28 cellular contexts compared by ENCODE assay signal in genomic region chr6:120214097-120214496, GRCh38.
"Had no signal": no experiment of that assay in that cellular context is flagged by ENCODE, and none has a peak within 500 bp of the region (broad histone marks: within the 10 kb centered on the region; RNA-seq: fewer than 3 reads in every experiment).

No MANE protein-coding gene starts in this region.

- H3K9me3 ChIP-seq: breast epithelium, colonic mucosa, pancreas, prostate gland, testis, transverse colon, uterus had no signal

- H3K36me3 ChIP-seq: breast epithelium, colonic mucosa, left ventricle myocardium inferior, pancreas, prostate gland, transverse colon, uterus had no signal

- H3K4me1 ChIP-seq: breast epithelium, colonic mucosa, foreskin keratinocyte, left ventricle myocardium inferior, pancreas, prostate gland, testis, transverse colon, uterus had no signal

- H3K4me1 Mint-ChIP-seq: activated CD4-positive, alpha-beta T cell treated with anti-CD3 and anti-CD28 coated beads, Interleukin-2, amount 10 ng/mL, durations not matched to agents 7 days and 5 days; activated naive CD4-positive, alpha-beta T cell treated with anti-CD3 and anti-CD28 coated beads, Interleukin-2, amount 50 U/mL, for 24 hours; activated naive CD8-positive, alpha-beta T cell treated with anti-CD3 and anti-CD28 coated beads, Interleukin-2, amount 50 U/mL, for 24 hours had no signal

- H3K9me3 Mint-ChIP-seq: activated CD4-positive, alpha-beta T cell treated with anti-CD3 and anti-CD28 coated beads, Interleukin-2, amount 10 ng/mL, durations not matched to agents 7 days and 5 days; activated CD8-positive, alpha-beta T cell treated with anti-CD3 and anti-CD28 coated beads for 36 hours; activated naive CD4-positive, alpha-beta T cell treated with anti-CD3 and anti-CD28 coated beads, Interleukin-2, amount 50 U/mL, for 24 hours; activated T-helper 2 cell treated with anti-CD3 and anti-CD28 coated beads, Interferon-gamma antibody, Interleukin-2, Interleukin-4, amounts not matched to agents 10 μg/mL and 5 μg/mL and 100 μg/mL, durations not matched to agents 14 hours and 24 hours and 36 hours had no signal

- H3K27ac ChIP-seq: breast epithelium, colonic mucosa, dorsolateral prefrontal cortex, foreskin keratinocyte, left ventricle myocardium inferior, pancreas, prostate gland, testis, transverse colon, uterus had no signal

- H3K27ac Mint-ChIP-seq: activated CD4-positive, alpha-beta T cell treated with anti-CD3 and anti-CD28 coated beads, Interleukin-2, amount 10 ng/mL, durations not matched to agents 7 days and 5 days; activated CD8-positive, alpha-beta T cell treated with anti-CD3 and anti-CD28 coated beads for 36 hours; activated naive CD4-positive, alpha-beta T cell treated with anti-CD3 and anti-CD28 coated beads, Interleukin-2, amount 50 U/mL, for 24 hours; activated naive CD8-positive, alpha-beta T cell treated with anti-CD3 and anti-CD28 coated beads, Interleukin-2, amount 50 U/mL, for 24 hours; activated T-helper 2 cell treated with anti-CD3 and anti-CD28 coated beads, Interferon-gamma antibody, Interleukin-2, Interleukin-4, amounts not matched to agents 10 μg/mL and 5 μg/mL and 100 μg/mL, durations not matched to agents 14 hours and 24 hours and 36 hours; naive B cell; nephron progenitor cell; T-helper 1 cell treated with Interleukin-12 subunit alpha and Interleukin-12 subunit beta and Interleukin-4 antibody, amounts not matched to agents 30 μg/mL and 1 μg/mL, for 36 hours had no signal

- ATAC-seq: activated CD8-positive, alpha-beta T cell treated with anti-CD3 and anti-CD28 coated beads for 36 hours; activated naive CD8-positive, alpha-beta T cell treated with anti-CD3 and anti-CD28 coated beads, Interleukin-2, amount 50 U/mL, for 24 hours; activated T-cell treated with anti-CD3 and anti-CD28 coated beads, Interleukin-2, amount 50 U/mL, for 4 hours; foreskin keratinocyte; pancreas had no signal

- H3K27me3 ChIP-seq: breast epithelium, colonic mucosa, dorsolateral prefrontal cortex, foreskin keratinocyte, pancreas, testis, transverse colon, uterus had no signal

- H3K4me3 Mint-ChIP-seq: activated CD4-positive, alpha-beta T cell treated with anti-CD3 and anti-CD28 coated beads, Interleukin-2, amount 10 ng/mL, durations not matched to agents 7 days and 5 days; activated CD8-positive, alpha-beta T cell treated with anti-CD3 and anti-CD28 coated beads for 36 hours; activated naive CD4-positive, alpha-beta T cell treated with anti-CD3 and anti-CD28 coated beads, Interleukin-2, amount 50 U/mL, for 24 hours; activated naive CD8-positive, alpha-beta T cell treated with anti-CD3 and anti-CD28 coated beads, Interleukin-2, amount 50 U/mL, for 24 hours; activated T-cell treated with anti-CD3 and anti-CD28 coated beads, Interleukin-2, amount 50 U/mL, for 4 hours; naive B cell; nephron progenitor cell; T-helper 1 cell treated with Interleukin-12 subunit alpha and Interleukin-12 subunit beta and Interleukin-4 antibody, amounts not matched to agents 30 μg/mL and 1 μg/mL, for 36 hours had no signal

- H3K27me3 Mint-ChIP-seq: activated CD4-positive, alpha-beta T cell treated with anti-CD3 and anti-CD28 coated beads, Interleukin-2, amount 10 ng/mL, durations not matched to agents 7 days and 5 days; activated CD8-positive, alpha-beta T cell treated with anti-CD3 and anti-CD28 coated beads for 36 hours; activated naive CD4-positive, alpha-beta T cell treated with anti-CD3 and anti-CD28 coated beads, Interleukin-2, amount 50 U/mL, for 24 hours; activated naive CD8-positive, alpha-beta T cell treated with anti-CD3 and anti-CD28 coated beads, Interleukin-2, amount 50 U/mL, for 24 hours; naive B cell had no signal

- H3K36me3 Mint-ChIP-seq: activated naive CD4-positive, alpha-beta T cell treated with anti-CD3 and anti-CD28 coated beads, Interleukin-2, amount 50 U/mL, for 24 hours; naive B cell had no signal

- DNase-seq: activated CD4-positive, alpha-beta T cell treated with anti-CD3 and anti-CD28 coated beads, Interleukin-2, amount 10 ng/mL, durations not matched to agents 7 days and 5 days; activated CD4-positive, CD25-positive, alpha-beta regulatory T cell treated with anti-CD3 and anti-CD28 coated beads, Interleukin-2, amount 50 U/mL, for 72 hours; activated CD8-positive, alpha-beta T cell treated with anti-CD3 and anti-CD28 coated beads for 36 hours; activated naive CD8-positive, alpha-beta T cell treated with anti-CD3 and anti-CD28 coated beads, Interleukin-2, amount 50 U/mL, for 24 hours; activated T-cell treated with anti-CD3 and anti-CD28 coated beads, Interleukin-2, amount 50 U/mL, for 4 hours; cerebellar nuclear complex; colonic mucosa; dorsolateral prefrontal cortex; effector memory CD4-positive, alpha-beta T cell; erythroblast; foreskin keratinocyte; kidney glomerular epithelial cell; left ventricle myocardium inferior; naive B cell; nephron progenitor cell; pancreas; stimulated activated CD4-positive, alpha-beta T cell treated with anti-CD3 and anti-CD28 coated beads, Interleukin-2, amount 100 ng/mL, for 48 hours; stimulated activated naive CD4-positive, alpha-beta T cell treated with Interleukin-2 at 50 U/mL for 16 hours; SW 1271; T-helper 9 cell; testis; transverse colon; uterus had no signal

- H3K4me3 ChIP-seq: breast epithelium, colonic mucosa, dorsolateral prefrontal cortex, left ventricle myocardium inferior, pancreas, prostate gland, testis, transverse colon, uterus had no signal
